ENCODE assay signal across 36 cellular contexts in genomic region chr9:120564589-120564988, GRCh38.
"Had no signal": no experiment of that assay in that cellular context is flagged by ENCODE, and none has a peak within 500 bp of the region (broad histone marks: within the 10 kb centered on the region; RNA-seq: fewer than 3 reads in every experiment).

No MANE protein-coding gene starts in this region.

- H3K27ac ChIP-seq: body of pancreas, brain microvascular endothelial cell, breast epithelium, VCaP had no signal

- H3K27me3 ChIP-seq: body of pancreas, brain microvascular endothelial cell, breast epithelium had no signal

- H3K4me3 ChIP-seq: body of pancreas, breast epithelium had no signal

- H3K27me3 Mint-ChIP-seq: activated B cell treated with CpG ODN at 0.5 μM for 24 hours; activated CD4-positive, alpha-beta memory T cell treated with anti-CD3 and anti-CD28 coated beads for 36 hours; activated CD4-positive, alpha-beta T cell treated with anti-CD3 and anti-CD28 coated beads, Interleukin-2, amount 10 ng/mL, durations not matched to agents 24 days and 14 days; activated CD8-positive, alpha-beta T cell treated with anti-CD3 and anti-CD28 coated beads for 36 hours; activated naive CD4-positive, alpha-beta T cell treated with anti-CD3 and anti-CD28 coated beads, Interleukin-2, amount 10 ng/mL, durations not matched to agents 7 days and 5 days; activated naive CD4-positive, alpha-beta T cell treated with anti-CD3 and anti-CD28 coated beads, Interleukin-2, amount 50 U/mL, for 24 hours; activated naive CD8-positive, alpha-beta T cell; activated naive CD8-positive, alpha-beta T cell treated with anti-CD3 and anti-CD28 coated beads, Interleukin-2, amount 10 ng/mL, durations not matched to agents 7 days and 5 days; activated naive CD8-positive, alpha-beta T cell treated with anti-CD3 and anti-CD28 coated beads, Interleukin-2, amount 50 U/mL, for 24 hours; activated T-helper 17 cell treated with anti-CD3 and anti-CD28 coated beads, Interleukin-2, amount 50 U/mL, for 72 hours; T-cell had no signal

- H3K4me1 ChIP-seq: body of pancreas, breast epithelium had no signal

- H3K4me1 Mint-ChIP-seq: activated B cell treated with CpG ODN at 0.5 μM for 24 hours; activated naive CD4-positive, alpha-beta T cell treated with anti-CD3 and anti-CD28 coated beads, Interleukin-2, amount 10 ng/mL, durations not matched to agents 7 days and 5 days; activated naive CD8-positive, alpha-beta T cell treated with anti-CD3 and anti-CD28 coated beads, Interleukin-2, amount 10 ng/mL, durations not matched to agents 7 days and 5 days had no signal

- H3K9me3 ChIP-seq: body of pancreas, breast epithelium had no signal

- H3K4me3 Mint-ChIP-seq: activated B cell treated with CpG ODN at 0.5 μM for 24 hours; activated CD4-positive, alpha-beta memory T cell treated with anti-CD3 and anti-CD28 coated beads for 36 hours; activated CD4-positive, alpha-beta T cell treated with anti-CD3 and anti-CD28 coated beads, Interleukin-2, amount 10 ng/mL, durations not matched to agents 24 days and 14 days; activated CD8-positive, alpha-beta T cell treated with anti-CD3 and anti-CD28 coated beads for 36 hours; activated naive CD4-positive, alpha-beta T cell treated with anti-CD3 and anti-CD28 coated beads, Interleukin-2, amount 10 ng/mL, durations not matched to agents 7 days and 5 days; activated naive CD4-positive, alpha-beta T cell treated with anti-CD3 and anti-CD28 coated beads, Interleukin-2, amount 50 U/mL, for 24 hours; activated naive CD8-positive, alpha-beta T cell; activated naive CD8-positive, alpha-beta T cell treated with anti-CD3 and anti-CD28 coated beads, Interleukin-2, amount 10 ng/mL, durations not matched to agents 7 days and 5 days; activated naive CD8-positive, alpha-beta T cell treated with anti-CD3 and anti-CD28 coated beads, Interleukin-2, amount 50 U/mL, for 24 hours; activated T-cell treated with anti-CD3 and anti-CD28 coated beads, Interleukin-2, amount 50 U/mL, for 4 hours; activated T-cell treated with anti-CD3 and anti-CD28 coated beads, Interleukin-2, amount 50 U/mL, for 72 hours; activated T-helper 1 cell treated with anti-CD3 and anti-CD28 coated beads, Interleukin-12 subunit alpha, Interleukin-12 subunit beta, Interleukin-2, Interleukin-4 antibody, amounts not matched to agents 30 ng/mL and 10 ng/mL and 1 ng/mL, durations not matched to agents 14 hours and 24 hours and 36 hours; activated T-helper 17 cell treated with anti-CD3 and anti-CD28 coated beads, Interleukin-2, amount 50 U/mL, for 72 hours; T-cell; T-helper 2 cell treated with Interferon-gamma antibody and Interleukin-4, amounts not matched to agents 5 μg/mL and 100 μg/mL, for 36 hours had no signal

- FAIRE-seq: astrocyte, TTC549 had no signal

- DNase-seq: activated B cell treated with CpG ODN at 0.5 μM for 24 hours; activated CD4-positive, alpha-beta memory T cell treated with anti-CD3 and anti-CD28 coated beads for 36 hours; activated CD4-positive, alpha-beta T cell treated with anti-CD3 and anti-CD28 coated beads for 4 hours; activated CD4-positive, alpha-beta T cell treated with anti-CD3 and anti-CD28 coated beads, Interleukin-2, amount 10 ng/mL, durations not matched to agents 24 days and 14 days; activated CD4-positive, alpha-beta T cell treated with anti-CD3 and anti-CD28 coated beads, Interleukin-2, amount 50 U/mL, for 1 hour; activated CD4-positive, alpha-beta T cell treated with anti-CD3 and anti-CD28 coated beads, Interleukin-2, amount 50 U/mL, for 4 hours; activated CD4-positive, CD25-positive, alpha-beta regulatory T cell treated with anti-CD3 and anti-CD28 coated beads, Interleukin-2, amount 50 U/mL, for 72 hours; activated CD8-positive, alpha-beta memory T cell treated with anti-CD3 and anti-CD28 coated beads, Interleukin-2, amount 50 U/mL, for 4 hours; activated CD8-positive, alpha-beta T cell treated with anti-CD3 and anti-CD28 coated beads for 36 hours; activated effector memory CD4-positive, alpha-beta T cell treated with anti-CD3 and anti-CD28 coated beads, Interleukin-2, amount 50 U/mL, for 16 hours; activated gamma-delta T cell treated with Interleukin-2 at 50 U/mL for 16 hours; activated naive CD4-positive, alpha-beta T cell treated with anti-CD3 and anti-CD28 coated beads, Interleukin-2, amount 10 ng/mL, durations not matched to agents 7 days and 5 days; activated naive CD4-positive, alpha-beta T cell treated with Interleukin-2 at 50 U/mL for 16 hours; activated naive CD8-positive, alpha-beta T cell treated with anti-CD3 and anti-CD28 coated beads, Interleukin-2, amount 10 ng/mL, durations not matched to agents 7 days and 5 days; activated naive CD8-positive, alpha-beta T cell treated with anti-CD3 and anti-CD28 coated beads, Interleukin-2, amount 50 U/mL, for 24 hours; activated T-cell treated with anti-CD3 and anti-CD28 coated beads for 4 hours; activated T-cell treated with anti-CD3 and anti-CD28 coated beads, Interleukin-2, amount 50 U/mL, for 1 hour; activated T-cell treated with anti-CD3 and anti-CD28 coated beads, Interleukin-2, amount 50 U/mL, for 4 hours; activated T-cell treated with anti-CD3 and anti-CD28 coated beads, Interleukin-2, amount 50 U/mL, for 72 hours; amygdala; aorta; body of pancreas; brain microvascular endothelial cell; central memory CD4-positive, alpha-beta T cell; T-cell; T-helper 2 cell; T-helper 9 cell had no signal

- H3K27ac Mint-ChIP-seq: activated B cell treated with CpG ODN at 0.5 μM for 24 hours; activated CD4-positive, alpha-beta memory T cell treated with anti-CD3 and anti-CD28 coated beads for 36 hours; activated CD8-positive, alpha-beta T cell treated with anti-CD3 and anti-CD28 coated beads for 36 hours; activated naive CD8-positive, alpha-beta T cell; activated naive CD8-positive, alpha-beta T cell treated with anti-CD3 and anti-CD28 coated beads, Interleukin-2, amount 10 ng/mL, durations not matched to agents 7 days and 5 days; activated naive CD8-positive, alpha-beta T cell treated with anti-CD3 and anti-CD28 coated beads, Interleukin-2, amount 50 U/mL, for 24 hours; activated T-cell treated with anti-CD3 and anti-CD28 coated beads, Interleukin-2, amount 50 U/mL, for 72 hours; activated T-helper 1 cell treated with anti-CD3 and anti-CD28 coated beads, Interleukin-12 subunit alpha, Interleukin-12 subunit beta, Interleukin-2, Interleukin-4 antibody, amounts not matched to agents 30 ng/mL and 10 ng/mL and 1 ng/mL, durations not matched to agents 14 hours and 24 hours and 36 hours; T-helper 2 cell treated with Interferon-gamma antibody and Interleukin-4, amounts not matched to agents 5 μg/mL and 100 μg/mL, for 36 hours had no signal

- H3K36me3 ChIP-seq: brain microvascular endothelial cell had no signal

- H3K9me3 Mint-ChIP-seq: activated B cell treated with CpG ODN at 0.5 μM for 24 hours; activated CD4-positive, alpha-beta memory T cell treated with anti-CD3 and anti-CD28 coated beads for 36 hours; activated CD4-positive, alpha-beta T cell treated with anti-CD3 and anti-CD28 coated beads, Interleukin-2, amount 10 ng/mL, durations not matched to agents 24 days and 14 days; activated CD8-positive, alpha-beta T cell treated with anti-CD3 and anti-CD28 coated beads for 36 hours; activated naive CD4-positive, alpha-beta T cell treated with anti-CD3 and anti-CD28 coated beads, Interleukin-2, amount 10 ng/mL, durations not matched to agents 7 days and 5 days; activated naive CD4-positive, alpha-beta T cell treated with anti-CD3 and anti-CD28 coated beads, Interleukin-2, amount 50 U/mL, for 24 hours; activated naive CD8-positive, alpha-beta T cell treated with anti-CD3 and anti-CD28 coated beads, Interleukin-2, amount 10 ng/mL, durations not matched to agents 7 days and 5 days; activated naive CD8-positive, alpha-beta T cell treated with anti-CD3 and anti-CD28 coated beads, Interleukin-2, amount 50 U/mL, for 24 hours; activated T-cell treated with anti-CD3 and anti-CD28 coated beads, Interleukin-2, amount 50 U/mL, for 4 hours; activated T-cell treated with anti-CD3 and anti-CD28 coated beads, Interleukin-2, amount 50 U/mL, for 72 hours; activated T-helper 1 cell treated with anti-CD3 and anti-CD28 coated beads, Interleukin-12 subunit alpha, Interleukin-12 subunit beta, Interleukin-2, Interleukin-4 antibody, amounts not matched to agents 30 ng/mL and 10 ng/mL and 1 ng/mL, durations not matched to agents 14 hours and 24 hours and 36 hours; activated T-helper 17 cell treated with anti-CD3 and anti-CD28 coated beads, Interleukin-2, amount 50 U/mL, for 72 hours; T-cell; T-helper 2 cell treated with Interferon-gamma antibody and Interleukin-4, amounts not matched to agents 5 μg/mL and 100 μg/mL, for 36 hours had no signal

- ATAC-seq: activated CD8-positive, alpha-beta T cell treated with anti-CD3 and anti-CD28 coated beads for 36 hours; activated naive CD8-positive, alpha-beta T cell treated with anti-CD3 and anti-CD28 coated beads, Interleukin-2, amount 50 U/mL, for 24 hours; activated T-cell treated with anti-CD3 and anti-CD28 coated beads, Interleukin-2, amount 50 U/mL, for 4 hours; activated T-cell treated with anti-CD3 and anti-CD28 coated beads, Interleukin-2, amount 50 U/mL, for 72 hours; activated T-helper 17 cell treated with anti-CD3 and anti-CD28 coated beads, Interleukin-2, amount 50 U/mL, for 72 hours; body of pancreas; T-cell had no signal
